ENCODE assay signal across 22 cellular contexts in genomic region chr2:81436256-81436655, GRCh38.
"Had no signal": no experiment of that assay in that cellular context is flagged by ENCODE, and none has a peak within 500 bp of the region (broad histone marks: within the 10 kb centered on the region; RNA-seq: fewer than 3 reads in every experiment).

No MANE protein-coding gene starts in this region.

- H3K9me3 ChIP-seq: esophagus muscularis mucosa, neutrophil, testis, transverse colon, uterus had no signal

- DNase-seq: activated CD4-positive, alpha-beta T cell treated with anti-CD3 and anti-CD28 coated beads for 4 hours; activated CD4-positive, alpha-beta T cell treated with anti-CD3 and anti-CD28 coated beads, Interleukin-2, amount 50 U/mL, for 4 hours; activated naive CD4-positive, alpha-beta T cell; activated T-cell treated with anti-CD3 and anti-CD28 coated beads for 4 hours; activated T-cell treated with anti-CD3 and anti-CD28 coated beads, Interleukin-2, amount 50 U/mL, for 72 hours; anterior cingulate cortex; endodermal cell; foreskin keratinocyte; glutamatergic neuron; left ventricle myocardium superior; naive B cell; nephron progenitor cell; stimulated activated CD4-positive, alpha-beta T cell treated with anti-CD3 and anti-CD28 coated beads, Interleukin-12 subunit alpha, Interleukin-12 subunit beta, amount 100 ng/mL, for 4 hours; stimulated activated CD4-positive, alpha-beta T cell treated with anti-CD3 and anti-CD28 coated beads, Interleukin-4, amount 100 ng/mL, for 1 hour; stimulated activated naive CD8-positive, alpha-beta T cell treated with anti-CD3 and anti-CD28 coated beads, Interleukin-15, Interleukin-2, amounts not matched to agents 100 U/mL and 50 U/mL, for 24 hours; testis; transverse colon; uterus had no signal

- H3K4me3 ChIP-seq: esophagus muscularis mucosa, skin epidermis, testis, transverse colon, uterus had no signal

- H3K36me3 ChIP-seq: esophagus muscularis mucosa, neutrophil, transverse colon, uterus had no signal

- H3K27ac ChIP-seq: esophagus muscularis mucosa, foreskin keratinocyte, neutrophil, skin epidermis, testis, transverse colon, uterus, VCaP had no signal
